Comparison of ENCODE assay signal across 1 cellular context in the genomic region with DNA sequence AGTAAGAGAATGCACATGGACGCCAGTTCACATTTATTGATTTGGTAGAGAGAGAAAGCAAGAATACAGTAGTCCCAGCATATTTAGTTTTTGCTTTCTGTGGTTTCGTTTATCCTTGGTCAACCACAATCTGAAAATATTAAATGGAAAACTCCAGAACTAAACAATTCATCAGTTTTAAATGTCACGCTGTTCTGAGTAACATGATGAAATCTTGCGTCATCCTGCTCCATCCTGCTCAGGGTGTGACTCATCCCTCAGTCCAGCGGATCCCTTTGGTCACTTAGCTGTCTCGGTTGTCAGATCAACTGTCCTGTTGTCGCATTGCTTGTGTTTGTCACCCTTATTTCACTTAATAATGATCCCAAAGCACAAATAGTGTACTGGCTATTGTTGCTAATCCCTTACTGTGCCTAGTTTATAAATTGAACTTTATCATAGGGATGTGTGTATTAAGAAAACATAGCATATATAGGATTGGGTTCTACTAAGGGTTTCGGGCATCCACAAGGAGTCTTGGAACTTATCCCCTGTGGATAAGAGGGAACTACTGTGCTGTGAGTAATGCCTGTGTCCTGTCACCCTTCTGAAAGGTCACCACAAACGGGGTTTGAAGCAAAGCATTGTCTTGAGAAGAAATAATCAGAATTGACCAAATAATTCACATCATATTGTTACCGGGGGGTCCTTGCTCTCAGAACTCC.
A peak's percentile ranks its signal among the peaks of the same experiment; 100 is the strongest.
TF ChIP-seq lines count a peak whose summit lies in the region.

No MANE protein-coding gene starts in this region.

TF ChIP-seq in K562, 482 proteins besides CTCF, POLR2A, EP300 and RAD21 (continued from another document and continues in another):
- TF ChIP-seq E2F1 (CRISPR knock-in tag; IDR thresholded peaks at IDR 0.05) = no peak
- TF ChIP-seq SNRNP70 (optimal IDR thresholded peaks at IDR 0.05; ENCODE audit: low read depth, low read length) = no peak
- TF ChIP-seq, protein P1, sequence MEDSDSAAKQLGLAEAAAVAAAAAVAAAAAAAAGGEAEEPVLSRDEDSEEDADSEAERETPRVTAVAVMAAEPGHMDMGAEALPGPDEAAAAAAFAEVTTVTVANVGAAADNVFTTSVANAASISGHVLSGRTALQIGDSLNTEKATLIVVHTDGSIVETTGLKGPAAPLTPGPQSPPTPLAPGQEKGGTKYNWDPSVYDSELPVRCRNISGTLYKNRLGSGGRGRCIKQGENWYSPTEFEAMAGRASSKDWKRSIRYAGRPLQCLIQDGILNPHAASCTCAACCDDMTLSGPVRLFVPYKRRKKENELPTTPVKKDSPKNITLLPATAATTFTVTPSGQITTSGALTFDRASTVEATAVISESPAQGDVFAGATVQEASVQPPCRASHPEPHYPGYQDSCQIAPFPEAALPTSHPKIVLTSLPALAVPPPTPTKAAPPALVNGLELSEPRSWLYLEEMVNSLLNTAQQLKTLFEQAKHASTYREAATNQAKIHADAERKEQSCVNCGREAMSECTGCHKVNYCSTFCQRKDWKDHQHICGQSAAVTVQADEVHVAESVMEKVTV (CRISPR knock-in tag; IDR thresholded peaks at IDR 0.05) = no peak
- TF ChIP-seq, protein P2, sequence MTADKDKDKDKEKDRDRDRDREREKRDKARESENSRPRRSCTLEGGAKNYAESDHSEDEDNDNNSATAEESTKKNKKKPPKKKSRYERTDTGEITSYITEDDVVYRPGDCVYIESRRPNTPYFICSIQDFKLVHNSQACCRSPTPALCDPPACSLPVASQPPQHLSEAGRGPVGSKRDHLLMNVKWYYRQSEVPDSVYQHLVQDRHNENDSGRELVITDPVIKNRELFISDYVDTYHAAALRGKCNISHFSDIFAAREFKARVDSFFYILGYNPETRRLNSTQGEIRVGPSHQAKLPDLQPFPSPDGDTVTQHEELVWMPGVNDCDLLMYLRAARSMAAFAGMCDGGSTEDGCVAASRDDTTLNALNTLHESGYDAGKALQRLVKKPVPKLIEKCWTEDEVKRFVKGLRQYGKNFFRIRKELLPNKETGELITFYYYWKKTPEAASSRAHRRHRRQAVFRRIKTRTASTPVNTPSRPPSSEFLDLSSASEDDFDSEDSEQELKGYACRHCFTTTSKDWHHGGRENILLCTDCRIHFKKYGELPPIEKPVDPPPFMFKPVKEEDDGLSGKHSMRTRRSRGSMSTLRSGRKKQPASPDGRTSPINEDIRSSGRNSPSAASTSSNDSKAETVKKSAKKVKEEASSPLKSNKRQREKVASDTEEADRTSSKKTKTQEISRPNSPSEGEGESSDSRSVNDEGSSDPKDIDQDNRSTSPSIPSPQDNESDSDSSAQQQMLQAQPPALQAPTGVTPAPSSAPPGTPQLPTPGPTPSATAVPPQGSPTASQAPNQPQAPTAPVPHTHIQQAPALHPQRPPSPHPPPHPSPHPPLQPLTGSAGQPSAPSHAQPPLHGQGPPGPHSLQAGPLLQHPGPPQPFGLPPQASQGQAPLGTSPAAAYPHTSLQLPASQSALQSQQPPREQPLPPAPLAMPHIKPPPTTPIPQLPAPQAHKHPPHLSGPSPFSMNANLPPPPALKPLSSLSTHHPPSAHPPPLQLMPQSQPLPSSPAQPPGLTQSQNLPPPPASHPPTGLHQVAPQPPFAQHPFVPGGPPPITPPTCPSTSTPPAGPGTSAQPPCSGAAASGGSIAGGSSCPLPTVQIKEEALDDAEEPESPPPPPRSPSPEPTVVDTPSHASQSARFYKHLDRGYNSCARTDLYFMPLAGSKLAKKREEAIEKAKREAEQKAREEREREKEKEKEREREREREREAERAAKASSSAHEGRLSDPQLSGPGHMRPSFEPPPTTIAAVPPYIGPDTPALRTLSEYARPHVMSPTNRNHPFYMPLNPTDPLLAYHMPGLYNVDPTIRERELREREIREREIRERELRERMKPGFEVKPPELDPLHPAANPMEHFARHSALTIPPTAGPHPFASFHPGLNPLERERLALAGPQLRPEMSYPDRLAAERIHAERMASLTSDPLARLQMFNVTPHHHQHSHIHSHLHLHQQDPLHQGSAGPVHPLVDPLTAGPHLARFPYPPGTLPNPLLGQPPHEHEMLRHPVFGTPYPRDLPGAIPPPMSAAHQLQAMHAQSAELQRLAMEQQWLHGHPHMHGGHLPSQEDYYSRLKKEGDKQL (CRISPR knock-in tag; IDR thresholded peaks at IDR 0.05; ENCODE audit: borderline replicate concordance) = no peak
- TF ChIP-seq NFATC3 (IDR thresholded peaks at IDR 0.05) = no peak
- TF ChIP-seq, protein P3, sequence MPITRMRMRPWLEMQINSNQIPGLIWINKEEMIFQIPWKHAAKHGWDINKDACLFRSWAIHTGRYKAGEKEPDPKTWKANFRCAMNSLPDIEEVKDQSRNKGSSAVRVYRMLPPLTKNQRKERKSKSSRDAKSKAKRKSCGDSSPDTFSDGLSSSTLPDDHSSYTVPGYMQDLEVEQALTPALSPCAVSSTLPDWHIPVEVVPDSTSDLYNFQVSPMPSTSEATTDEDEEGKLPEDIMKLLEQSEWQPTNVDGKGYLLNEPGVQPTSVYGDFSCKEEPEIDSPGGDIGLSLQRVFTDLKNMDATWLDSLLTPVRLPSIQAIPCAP (CRISPR knock-in tag; IDR thresholded peaks at IDR 0.05; ENCODE audit: borderline replicate concordance) = no peak
- no peak for TF ChIP-seq YBX1 (IDR thresholded peaks at IDR 0.05)
- TF ChIP-seq, protein P4, sequence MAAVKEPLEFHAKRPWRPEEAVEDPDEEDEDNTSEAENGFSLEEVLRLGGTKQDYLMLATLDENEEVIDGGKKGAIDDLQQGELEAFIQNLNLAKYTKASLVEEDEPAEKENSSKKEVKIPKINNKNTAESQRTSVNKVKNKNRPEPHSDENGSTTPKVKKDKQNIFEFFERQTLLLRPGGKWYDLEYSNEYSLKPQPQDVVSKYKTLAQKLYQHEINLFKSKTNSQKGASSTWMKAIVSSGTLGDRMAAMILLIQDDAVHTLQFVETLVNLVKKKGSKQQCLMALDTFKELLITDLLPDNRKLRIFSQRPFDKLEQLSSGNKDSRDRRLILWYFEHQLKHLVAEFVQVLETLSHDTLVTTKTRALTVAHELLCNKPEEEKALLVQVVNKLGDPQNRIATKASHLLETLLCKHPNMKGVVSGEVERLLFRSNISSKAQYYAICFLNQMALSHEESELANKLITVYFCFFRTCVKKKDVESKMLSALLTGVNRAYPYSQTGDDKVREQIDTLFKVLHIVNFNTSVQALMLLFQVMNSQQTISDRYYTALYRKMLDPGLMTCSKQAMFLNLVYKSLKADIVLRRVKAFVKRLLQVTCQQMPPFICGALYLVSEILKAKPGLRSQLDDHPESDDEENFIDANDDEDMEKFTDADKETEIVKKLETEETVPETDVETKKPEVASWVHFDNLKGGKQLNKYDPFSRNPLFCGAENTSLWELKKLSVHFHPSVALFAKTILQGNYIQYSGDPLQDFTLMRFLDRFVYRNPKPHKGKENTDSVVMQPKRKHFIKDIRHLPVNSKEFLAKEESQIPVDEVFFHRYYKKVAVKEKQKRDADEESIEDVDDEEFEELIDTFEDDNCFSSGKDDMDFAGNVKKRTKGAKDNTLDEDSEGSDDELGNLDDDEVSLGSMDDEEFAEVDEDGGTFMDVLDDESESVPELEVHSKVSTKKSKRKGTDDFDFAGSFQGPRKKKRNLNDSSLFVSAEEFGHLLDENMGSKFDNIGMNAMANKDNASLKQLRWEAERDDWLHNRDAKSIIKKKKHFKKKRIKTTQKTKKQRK (IDR thresholded peaks at IDR 0.05; ENCODE audit: borderline replicate concordance, low read depth, low read length) = no peak
- no peak for TF ChIP-seq MEF2D (tag; conservative IDR thresholded peaks at IDR 0.05; ENCODE audit: low read depth)
- no peak for TF ChIP-seq HNRNPUL1 (IDR thresholded peaks at IDR 0.05; ENCODE audit: low read length)
- no peak for TF ChIP-seq STAT5A (IDR thresholded peaks at IDR 0.05; ENCODE audit: borderline replicate concordance, low read length)
- no peak for TF ChIP-seq SRSF1 (IDR thresholded peaks at IDR 0.05; ENCODE audit: low read depth, low read length)
- TF ChIP-seq, protein P5, sequence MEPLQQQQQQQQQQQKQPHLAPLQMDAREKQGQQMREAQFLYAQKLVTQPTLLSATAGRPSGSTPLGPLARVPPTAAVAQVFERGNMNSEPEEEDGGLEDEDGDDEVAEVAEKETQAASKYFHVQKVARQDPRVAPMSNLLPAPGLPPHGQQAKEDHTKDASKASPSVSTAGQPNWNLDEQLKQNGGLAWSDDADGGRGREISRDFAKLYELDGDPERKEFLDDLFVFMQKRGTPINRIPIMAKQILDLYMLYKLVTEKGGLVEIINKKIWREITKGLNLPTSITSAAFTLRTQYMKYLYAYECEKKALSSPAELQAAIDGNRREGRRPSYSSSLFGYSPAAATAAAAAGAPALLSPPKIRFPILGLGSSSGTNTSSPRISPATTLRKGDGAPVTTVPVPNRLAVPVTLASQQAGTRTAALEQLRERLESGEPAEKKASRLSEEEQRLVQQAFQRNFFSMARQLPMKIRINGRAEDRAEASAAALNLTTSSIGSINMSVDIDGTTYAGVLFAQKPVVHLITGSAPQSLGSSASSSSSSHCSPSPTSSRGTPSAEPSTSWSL (CRISPR knock-in tag; IDR thresholded peaks at IDR 0.05; ENCODE audit: borderline replicate concordance) = no peak
- no peak for TF ChIP-seq ZNF384 (IDR thresholded peaks at IDR 0.05; ENCODE audit: low read depth, low read length)
- TF ChIP-seq ZZZ3 (IDR thresholded peaks at IDR 0.05) = no peak
- no peak for TF ChIP-seq KAT2B (IDR thresholded peaks at IDR 0.05; ENCODE audit: low read depth, low read length)
- peak; percentile 99 for TF ChIP-seq JUND (IDR thresholded peaks at IDR 0.05; ENCODE audit: borderline replicate concordance, low read depth, low read length)
- TF ChIP-seq JUND (tag; IDR thresholded peaks at IDR 0.05; ENCODE audit: borderline replicate concordance, low read depth, low read length) = peak; percentile 99
- no peak for TF ChIP-seq RBM39 (optimal IDR thresholded peaks at IDR 0.05; ENCODE audit: low read depth, low read length)
- no peak for TF ChIP-seq TFAM (CRISPR knock-in tag; conservative IDR thresholded peaks at IDR 0.05)
- no peak; the same call in 1 of the 2 replicates for TF ChIP-seq TRIM28 (IDR thresholded peaks at IDR 0.05)
- no peak for TF ChIP-seq ZNF124 (CRISPR knock-in tag; IDR thresholded peaks at IDR 0.05)
- TF ChIP-seq MCM5 (IDR thresholded peaks at IDR 0.05; ENCODE audit: low read depth) = no peak
- no peak for TF ChIP-seq MED1 (CRISPR knock-in tag; IDR thresholded peaks at IDR 0.05; ENCODE audit: borderline replicate concordance)
- TF ChIP-seq, protein P6, sequence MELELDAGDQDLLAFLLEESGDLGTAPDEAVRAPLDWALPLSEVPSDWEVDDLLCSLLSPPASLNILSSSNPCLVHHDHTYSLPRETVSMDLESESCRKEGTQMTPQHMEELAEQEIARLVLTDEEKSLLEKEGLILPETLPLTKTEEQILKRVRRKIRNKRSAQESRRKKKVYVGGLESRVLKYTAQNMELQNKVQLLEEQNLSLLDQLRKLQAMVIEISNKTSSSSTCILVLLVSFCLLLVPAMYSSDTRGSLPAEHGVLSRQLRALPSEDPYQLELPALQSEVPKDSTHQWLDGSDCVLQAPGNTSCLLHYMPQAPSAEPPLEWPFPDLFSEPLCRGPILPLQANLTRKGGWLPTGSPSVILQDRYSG (tag; conservative IDR thresholded peaks at IDR 0.05; ENCODE audit: low read depth) = 0 out of 2 replicates have a peak, but pooled peaks have one; percentile 18
- peak; percentile 45; the same call in 1 of the 2 replicates for TF ChIP-seq LEF1 (IDR thresholded peaks at IDR 0.05)
- TF ChIP-seq HDAC6 (IDR thresholded peaks at IDR 0.05; ENCODE audit: low read depth, low read length) = no peak
- TF ChIP-seq RBBP5 (IDR thresholded peaks at IDR 0.05; ENCODE audit: borderline replicate concordance, insufficient read depth, low read length, poor library complexity, severe bottlenecking) = no peak
- TF ChIP-seq ARID1B (IDR thresholded peaks at IDR 0.05) = peak; percentile 67
- peak; percentile 72 for TF ChIP-seq ZEB2 (IDR thresholded peaks at IDR 0.05)
- no peak for TF ChIP-seq NCOA4 (IDR thresholded peaks at IDR 0.05; ENCODE audit: partially characterized antibody)
- TF ChIP-seq TAF9B (IDR thresholded peaks at IDR 0.05; ENCODE audit: partially characterized antibody) = no peak
- TF ChIP-seq SREBF2 (CRISPR knock-in tag; IDR thresholded peaks at IDR 0.05) = no peak
- TF ChIP-seq CAMTA2 (CRISPR knock-in tag; conservative IDR thresholded peaks at IDR 0.05) = no peak
- TF ChIP-seq CCAR2 (IDR thresholded peaks at IDR 0.05; ENCODE audit: low read depth, low read length) = no peak
- TF ChIP-seq RCOR1 (IDR thresholded peaks at IDR 0.05; ENCODE audit: borderline replicate concordance in 1 of 2, low read depth in 2 of 2, low read length in 2 of 2) = peak in 1 of 2 experiments; percentile 53; a peak in 1 of 4 replicates
- TF ChIP-seq, protein P7, sequence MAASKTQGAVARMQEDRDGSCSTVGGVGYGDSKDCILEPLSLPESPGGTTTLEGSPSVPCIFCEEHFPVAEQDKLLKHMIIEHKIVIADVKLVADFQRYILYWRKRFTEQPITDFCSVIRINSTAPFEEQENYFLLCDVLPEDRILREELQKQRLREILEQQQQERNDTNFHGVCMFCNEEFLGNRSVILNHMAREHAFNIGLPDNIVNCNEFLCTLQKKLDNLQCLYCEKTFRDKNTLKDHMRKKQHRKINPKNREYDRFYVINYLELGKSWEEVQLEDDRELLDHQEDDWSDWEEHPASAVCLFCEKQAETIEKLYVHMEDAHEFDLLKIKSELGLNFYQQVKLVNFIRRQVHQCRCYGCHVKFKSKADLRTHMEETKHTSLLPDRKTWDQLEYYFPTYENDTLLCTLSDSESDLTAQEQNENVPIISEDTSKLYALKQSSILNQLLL (CRISPR knock-in tag; IDR thresholded peaks at IDR 0.05; ENCODE audit: borderline replicate concordance) = no peak
- peak; percentile 75 for TF ChIP-seq SOX6 (IDR thresholded peaks at IDR 0.05)
- TF ChIP-seq CHAMP1 (IDR thresholded peaks at IDR 0.05) = no peak
- no peak for TF ChIP-seq POLR2AphosphoS2 (IDR thresholded peaks at IDR 0.05; ENCODE audit: low read length)
- peak; percentile 97 for TF ChIP-seq ZSCAN32 (CRISPR knock-in tag; IDR thresholded peaks at IDR 0.05)
- TF ChIP-seq RBM25 (IDR thresholded peaks at IDR 0.05; ENCODE audit: low read depth, low read length, severe bottlenecking) = no peak
